ENCODE assay signal across 8 cellular contexts in genomic region chr3:93979850-93980677, GRCh38. TPM values are rescaled to one million over a fixed set of nuclear protein-coding genes. Genes with fewer than 3 reads are reported as not detected.
DNase-seq lines count a peak whose midpoint lies in the region; ATAC-seq lines count a peak whose summit lies in the region.

TSS of gene ARL13B (plus strand) at chr3:93980155. CDS start at chr3:93980424, 269 bp downstream.

- peak; percentile 100 for ATAC-seq in GM21360 (IDR thresholded peaks at IDR 0.05; ENCODE audit: unreplicated experiment)
- ATAC-seq in effector memory CD8-positive, alpha-beta T cell (replicated peaks), result peak; percentile 98
- peak; percentile 96 for ATAC-seq in memory B cell (ENCODE audit: low read depth)

- H3K9me3 Mint-ChIP-seq in effector memory CD8-positive, alpha-beta T cell, result no peaks in the 10 kb centered on the region
- no peaks in the 10 kb centered on the region for H3K9me3 Mint-ChIP-seq in memory B cell

- H3K36me3 Mint-ChIP-seq in effector memory CD8-positive, alpha-beta T cell (ENCODE audit: insufficient read depth), result peaks cover 8% of the 10 kb centered on the region
- H3K36me3 Mint-ChIP-seq in memory B cell, result no peaks in the 10 kb centered on the region

- DNase-seq in COLO668 (lab: John Stamatoyannopoulos, UW; ENCODE audit: unreplicated experiment) (peak; percentile 92), HT1080 (ENCODE audit: low read depth) (peak; percentile 98), NOMO-1 treated with DMSO at 0.1 percent for 48 hours (lab: John Stamatoyannopoulos, UW; ENCODE audit: unreplicated experiment) (peak; percentile 99), memory B cell (ENCODE audit: low spot score in 2 of 2) (peak; percentile 81 to 92)
- DNase-seq in activated CD8-positive, alpha-beta memory T cell treated with anti-CD3 and anti-CD28 coated beads for 48 hours (ENCODE audit: low read depth in 2 of 3, low spot score in 2 of 3), result peak; percentile 62 to 86 (median 82)
- peak; percentile 90 to 93 (median 90) for DNase-seq in effector memory CD8-positive, alpha-beta T cell
- DNase-seq in stimulated activated CD8-positive, alpha-beta memory T cell treated with anti-CD3 and anti-CD28 coated beads, Interleukin-12 subunit alpha, Interleukin-12 subunit beta, amount 100 ng/mL, for 24 hours (ENCODE audit: extremely low read depth), result peak; percentile 85

- H3K27me3 Mint-ChIP-seq in effector memory CD8-positive, alpha-beta T cell, result no peaks in the 10 kb centered on the region
- peaks cover 2% of the 10 kb centered on the region for H3K27me3 Mint-ChIP-seq in memory B cell

- H3K4me1 Mint-ChIP-seq in effector memory CD8-positive, alpha-beta T cell (ENCODE audit: low read depth in 2 of 2), result peaks cover 13 to 16% of the 10 kb centered on the region in 2 donors
- peaks cover 6% of the 10 kb centered on the region for H3K4me1 Mint-ChIP-seq in memory B cell

- H3K27ac Mint-ChIP-seq in effector memory CD8-positive, alpha-beta T cell, result peak within 1 kb of the TSS; percentile 89 to 93
- H3K27ac Mint-ChIP-seq in memory B cell, result peak within 1 kb of the TSS; percentile 95

- peak within 1 kb of the TSS; percentile 77 to 79 for H3K4me3 Mint-ChIP-seq in effector memory CD8-positive, alpha-beta T cell
- H3K4me3 Mint-ChIP-seq in memory B cell, result peak within 1 kb of the TSS; percentile 82

RNA-seq across cellular contexts. Expression of gene ARL13B, which starts in this region (rescaled TPM):
- total RNA-seq in HT1080 (2014; rRNA removed; shearing (Covaris generic)), result 9.6 and 10.0 TPM in 2 replicates
- polyA plus RNA-seq in HT1080 (2015; cell fraction: cytosol; rRNA removed), result 8.5 and 10.3 TPM in 2 replicates
- 9.4 and 10.4 TPM in 2 replicates for polyA plus RNA-seq in HT1080 (2015; cell fraction: nucleus; rRNA removed)

Comparison
In these comparisons a context has a peak if more than half of its experiments do, and no peak if none do; other contexts are left out.
1. Peak in every context shown above with its lines: DNase-seq and ATAC-seq.